ENCODE assay signal across 23 cellular contexts in genomic region chr5:1116977-1117376, GRCh38.
"Had no signal": no experiment of that assay in that cellular context is flagged by ENCODE, and none has a peak within 500 bp of the region (broad histone marks: within the 10 kb centered on the region; RNA-seq: fewer than 3 reads in every experiment).

No MANE protein-coding gene starts in this region.

- DNase-seq: activated CD4-positive, alpha-beta T cell treated with anti-CD3 and anti-CD28 coated beads for 36 hours; activated CD4-positive, alpha-beta T cell treated with anti-CD3 and anti-CD28 coated beads, Interleukin-2, amount 10 ng/mL, durations not matched to agents 7 days and 5 days; activated CD4-positive, alpha-beta T cell treated with anti-CD3 and anti-CD28 coated beads, Interleukin-2, amount 50 U/mL, for 48 hours; activated CD8-positive, alpha-beta T cell treated with anti-CD3 and anti-CD28 coated beads, Interleukin-2, amount 10 ng/mL, durations not matched to agents 7 days and 5 days; activated gamma-delta T cell; activated naive CD4-positive, alpha-beta T cell treated with Interleukin-2 at 50 U/mL for 16 hours; activated naive CD8-positive, alpha-beta T cell treated with anti-CD3 and anti-CD28 coated beads, Interleukin-2, amount 10 ng/mL, durations not matched to agents 7 days and 5 days; activated T-cell treated with anti-CD3 and anti-CD28 coated beads, Interleukin-2, amount 50 U/mL, for 24 hours; MM.1S; NCI-H1092; NCI-H1436 treated with DMSO at 0.1 percent for 48 hours; NCI-H1694 treated with DMSO at 0.1 percent for 48 hours; NCI-H2029; NCI-H345; NCI-H524 treated with DMSO at 0.1 percent for 48 hours; SHP77 treated with DMSO at 0.1 percent for 48 hours; SW 1271; T-helper 1 cell; T-helper 2 cell; T-helper 9 cell had no signal

- H3K27me3 ChIP-seq: ascending aorta, cardiac muscle cell had no signal

- H3K4me2 ChIP-seq: KMS-11 had no signal

- H3K4me3 ChIP-seq: ascending aorta, cardiac muscle cell had no signal

- H3K4me1 ChIP-seq: ascending aorta had no signal

- H3K9ac ChIP-seq: KMS-11 had no signal

- ATAC-seq: activated CD4-positive, alpha-beta T cell treated with anti-CD3 and anti-CD28 coated beads for 36 hours; activated CD8-positive, alpha-beta T cell treated with anti-CD3 and anti-CD28 coated beads, Interleukin-2, amount 10 ng/mL, durations not matched to agents 7 days and 5 days had no signal

- H3K36me3 ChIP-seq: ascending aorta, cardiac muscle cell had no signal

- H3K27ac ChIP-seq: ascending aorta, KMS-11 had no signal

- H3K9me3 ChIP-seq: ascending aorta had no signal
